Comparison of ENCODE assay signal across 8 cellular contexts in genomic region chr3:186570941-186571643, GRCh38. TPM values are rescaled to one million over a fixed set of nuclear protein-coding genes. Genes with fewer than 3 reads are reported as not detected.
DNase-seq lines count a peak whose midpoint lies in the region; ATAC-seq and TF ChIP-seq lines count a peak whose summit lies in the region.

No MANE protein-coding gene starts in this region.

- H3K4me1 ChIP-seq in left ventricle myocardium inferior (peaks cover 45% of the 10 kb centered on the region), body of pancreas (peaks cover 40% of the 10 kb centered on the region), uterus (peaks cover 5 to 21% of the 10 kb centered on the region in 2 donors)

- 2 to 5% methylated on average over 21 of the region's 21 CpGs for WGBS in body of pancreas, 2 donors

- H3K4me3 ChIP-seq in left ventricle myocardium inferior (peak overlapping the region; percentile 93), body of pancreas (peak overlapping the region; percentile 89 to 99), uterus (peak overlapping the region; percentile 56 to 88)

- peaks cover 24% of the 10 kb centered on the region for H3K4me1 Mint-ChIP-seq in memory B cell

- no peaks in the 10 kb centered on the region for H3K27me3 Mint-ChIP-seq in memory B cell

- H3K27me3 ChIP-seq in left ventricle myocardium inferior (ENCODE audit: low read depth), result no peaks in the 10 kb centered on the region
- no peaks in the 10 kb centered on the region for H3K27me3 ChIP-seq in body of pancreas
- no peaks in the 10 kb centered on the region for H3K27me3 ChIP-seq in uterus

- peak overlapping the region; percentile 98 for H3K27ac Mint-ChIP-seq in memory B cell

- H3K36me3 ChIP-seq in left ventricle myocardium inferior (peaks cover 31% of the 10 kb centered on the region), body of pancreas (replicated peaks in 1 of 2; ENCODE audit: insufficient read depth in 1 of 2, low read depth in 2 of 2) (peaks cover 0 to under 1% of the 10 kb centered on the region in 2 donors), uterus (no peaks in the 10 kb centered on the region)

- peak overlapping the region; percentile 97 for H3K4me3 Mint-ChIP-seq in memory B cell

- no peak for ATAC-seq in Right ventricle myocardium superior (ENCODE audit: poor library complexity)
- no peak for ATAC-seq in body of pancreas
- ATAC-seq in memory B cell (ENCODE audit: low read depth), result no peak

- peaks cover 6% of the 10 kb centered on the region for H3K36me3 Mint-ChIP-seq in memory B cell

- TF ChIP-seq POLR2A in body of pancreas (IDR thresholded peaks at IDR 0.05) (no peak), uterus (IDR thresholded peaks at IDR 0.05) (no peak)

- intact Hi-C loops in left ventricle myocardium inferior (cut with micrococcal nuclease), result no loop called here
- intact Hi-C loops in Right ventricle myocardium superior (cut with DNase I), result no loop called here
- intact Hi-C loops in body of pancreas (cut with DNase I), result no loop called here
- intact Hi-C loops in uterus (cut with DNase I; ENCODE audit: low total_unique reads), result no loop called here

- DNase-seq in left ventricle myocardium inferior, result no peak
- no peak for DNase-seq in Right ventricle myocardium superior
- DNase-seq in body of pancreas, result no peak
- DNase-seq in memory B cell (ENCODE audit: low spot score in 2 of 2), result no peak
- DNase-seq in uterus, result no peak
- DNase-seq in central memory CD4-positive, alpha-beta T cell, result no peak
- DNase-seq in hepatic stellate cell (ENCODE audit: low spot score), result no peak
- DNase-seq in NCI-H345 (lab: John Stamatoyannopoulos, UW), result no peak

- no peaks in the 10 kb centered on the region for H3K9me3 Mint-ChIP-seq in memory B cell

- no peak for TF ChIP-seq CTCF in left ventricle myocardium inferior (IDR thresholded peaks at IDR 0.05; ENCODE audit: borderline replicate concordance)
- TF ChIP-seq CTCF in body of pancreas (IDR thresholded peaks at IDR 0.05), result no peak
- TF ChIP-seq CTCF in uterus (IDR thresholded peaks at IDR 0.05), result no peak

- H3K27ac ChIP-seq in left ventricle myocardium inferior (replicated peaks) (peak overlapping the region; percentile 92), body of pancreas (peak overlapping the region; percentile 84 to 98 (median 96)), uterus (peak overlapping the region; percentile 81 to 93)

- H3K9me3 ChIP-seq in left ventricle myocardium inferior (replicated peaks) (no peaks in the 10 kb centered on the region), body of pancreas (no peaks in the 10 kb centered on the region), uterus (no peaks in the 10 kb centered on the region)

RNA-seq across cellular contexts. Expression of gene DNAJB11, which starts 0.6 kb away (rescaled TPM):
- 24.6 TPM for total RNA-seq in left ventricle myocardium inferior
- 19.7 TPM for total RNA-seq in Right ventricle myocardium superior
- total RNA-seq in body of pancreas, result 10 to 100 TPM; 38.9 to 76.5 TPM
- 10 to 100 TPM; 26.2 to 68.8 (median 40.0) TPM for total RNA-seq in uterus

RNA-seq across cellular contexts. Expression of gene TBCCD1, which starts 4.0 kb away (rescaled TPM):
- total RNA-seq in left ventricle myocardium inferior, result 6.2 TPM
- 6.2 TPM for total RNA-seq in Right ventricle myocardium superior
- total RNA-seq in body of pancreas, result 10 to 100 TPM in 1 of 2 donors, 1 to 10 TPM in 1; 4.0 to 14.0 TPM
- 10 to 100 TPM in 3 of 4 donors, 1 to 10 TPM in 1; 3.8 to 31.7 (median 15.1) TPM for total RNA-seq in uterus

RNA-seq across cellular contexts. Expression of gene CRYGS, which starts 26.9 kb away (rescaled TPM):
- 1.6 TPM for total RNA-seq in left ventricle myocardium inferior
- 1.1 TPM for total RNA-seq in Right ventricle myocardium superior
- total RNA-seq in body of pancreas, result 1 to 10 TPM; 3.6 to 5.9 TPM
- total RNA-seq in uterus, result 1 to 10 TPM in 2 of 4 donors, under 1 TPM in 1, not detected in 1; 0.77 to 6.2 (median 2.4) TPM

RNA-seq across cellular contexts. Expression of gene AHSG, which starts 41.8 kb away (rescaled TPM):
- not detected for total RNA-seq in left ventricle myocardium inferior
- not detected for total RNA-seq in Right ventricle myocardium superior
- not detected for total RNA-seq in body of pancreas
- total RNA-seq in uterus, result not detected
